In genomic region chr3:129399895-129400357, GRCh38 we compare ENCODE assay signal across 8 cellular contexts. TPM values are rescaled to one million over a fixed set of nuclear protein-coding genes. Genes with fewer than 3 reads are reported as not detected.
DNase-seq lines count a peak whose midpoint lies in the region; ATAC-seq, FAIRE-seq and TF ChIP-seq lines count a peak whose summit lies in the region.

No MANE protein-coding gene starts in this region.

- H3K4me3 ChIP-seq in CD8-positive, alpha-beta T cell (ENCODE audit: low read depth, low read length), result peak overlapping the region; percentile 63
- H3K4me3 ChIP-seq in fibroblast of mammary gland (ENCODE audit: control insufficient read depth, low read depth, low read length), result no peak overlapping the region
- H3K4me3 ChIP-seq in skeletal muscle tissue (ENCODE audit: low read length in 3 of 3), result peak overlapping the region; percentile 88 to 96 (median 95)

- no peak for FAIRE-seq in H54 (lab: Jason Lieb, UNC)

- no peak for ATAC-seq in CD8-positive, alpha-beta T cell
- ATAC-seq in GM19351 (IDR thresholded peaks at IDR 0.05; ENCODE audit: unreplicated experiment) (no peak), HG03457 (IDR thresholded peaks at IDR 0.05; ENCODE audit: unreplicated experiment) (no peak)

- peaks cover 12% of the 10 kb centered on the region for H3K4me1 ChIP-seq in CD8-positive, alpha-beta T cell (ENCODE audit: insufficient read depth, low read length)
- H3K4me1 ChIP-seq in skeletal muscle tissue (ENCODE audit: control insufficient read depth in 3 of 3, insufficient read depth in 3 of 3, low read length in 3 of 3), result peaks cover 12 to 13% (median 12%) of the 10 kb centered on the region in 3 donors

- H3K27ac Mint-ChIP-seq in CD8-positive, alpha-beta T cell, result peak overlapping the region; percentile 99

- intact Hi-C loops in CD8-positive, alpha-beta T cell (cut with DNase I, micrococcal nuclease), result loop anchor here (1.0 to 10.0 kb wide), 8 partner anchors 28 to 1495 kb away; partner anchors contain the start of genes EFCAB12 (in 2 of the 2), HMCES (in 2 of the 2), ATP2C1 (in 1 of the 2) and IFT122 (in 1 of the 2)

- peak overlapping the region; percentile 98 for H3K4me3 Mint-ChIP-seq in CD8-positive, alpha-beta T cell

- TF ChIP-seq CTCF in CD8-positive, alpha-beta T cell (IDR thresholded peaks at IDR 0.05), result peak; percentile 19
- no peak for TF ChIP-seq CTCF in fibroblast of mammary gland (conservative IDR thresholded peaks at IDR 0.05; ENCODE audit: control insufficient read depth, insufficient read depth, low read depth, low read length)

- H3K9me3 Mint-ChIP-seq in CD8-positive, alpha-beta T cell, result no peaks in the 10 kb centered on the region

- peaks cover 35% of the 10 kb centered on the region for H3K36me3 Mint-ChIP-seq in CD8-positive, alpha-beta T cell

- CTCF ChIA-PET in CD8-positive, alpha-beta T cell (lab: Charles Lee), result interaction anchor here (0.6 to 2.6 kb wide), 9 partner anchors 9 to 433 kb away, joined by 3 to 6 read pairs (median 4); no protein-coding TSS in a partner anchor

- POLR2A ChIA-PET in CD8-positive, alpha-beta T cell (lab: Charles Lee), result interaction anchor here (0.6 to 1.3 kb wide), 3 partner anchors 28 to 120 kb away, joined by 3 to 5 read pairs (median 4); partner anchors contain the start of gene EFCAB12

- H3K4me1 Mint-ChIP-seq in CD8-positive, alpha-beta T cell (ENCODE audit: low read depth), result peaks cover 39% of the 10 kb centered on the region

- H3K27me3 Mint-ChIP-seq in CD8-positive, alpha-beta T cell (ENCODE audit: low read depth), result no peaks in the 10 kb centered on the region

- no peak for DNase-seq in CD8-positive, alpha-beta T cell
- DNase-seq in H54 (ENCODE audit: insufficient read length, low spot score) (no peak), SK-N-DZ (ENCODE audit: low spot score) (peak; percentile 68), fibroblast of mammary gland (ENCODE audit: low read depth) (peak; percentile 41), cortex of kidney (lab: John Stamatoyannopoulos, UW) (no peak)

- no peaks in the 10 kb centered on the region for H3K27me3 ChIP-seq in CD8-positive, alpha-beta T cell (ENCODE audit: insufficient read depth, low read length)
- no peaks in the 10 kb centered on the region for H3K27me3 ChIP-seq in skeletal muscle tissue (ENCODE audit: control insufficient read depth in 3 of 3, insufficient read depth in 3 of 3, low read length in 3 of 3)

- no peaks in the 10 kb centered on the region for H3K9me3 ChIP-seq in CD8-positive, alpha-beta T cell (ENCODE audit: low read length)
- no peaks in the 10 kb centered on the region for H3K9me3 ChIP-seq in skeletal muscle tissue (ENCODE audit: control insufficient read depth in 3 of 3, low read length in 3 of 3)

- H3K36me3 ChIP-seq in CD8-positive, alpha-beta T cell (ENCODE audit: insufficient read depth, low read length), result no peaks in the 10 kb centered on the region
- H3K36me3 ChIP-seq in skeletal muscle tissue (ENCODE audit: control insufficient read depth in 3 of 3, insufficient read depth in 3 of 3, low read length in 3 of 3), result peaks cover 0 to 8% (median 3%) of the 10 kb centered on the region in 3 donors

- peak overlapping the region in 2 of 3 donors; percentile 94 to 97 for H3K9ac ChIP-seq in skeletal muscle tissue (ENCODE audit: low read depth in 1 of 3, low read length in 3 of 3)

- 0 out of 2 replicates have a peak, but pooled peaks have one; percentile 49 for TF ChIP-seq POLR2A in H54 (IDR thresholded peaks at IDR 0.05; ENCODE audit: low read depth, low read length)

- H3K27ac ChIP-seq in CD8-positive, alpha-beta T cell (ENCODE audit: low read depth, low read length), result no peak overlapping the region
- H3K27ac ChIP-seq in skeletal muscle tissue (ENCODE audit: low read depth, low read length), result peak overlapping the region; percentile 84

RNA-seq across cellular contexts. Expression of gene EFCAB12, which starts 28.5 kb away (rescaled TPM):
- total RNA-seq in CD8-positive, alpha-beta T cell, result 1 to 10 TPM; 2.3 to 3.1 TPM
- not detected in 2 replicates for polyA plus RNA-seq in SK-N-DZ (2014; cell fraction: cytosol; rRNA removed)
- 0.08 TPM in 1 of 2 replicates, not detected in the other for polyA plus RNA-seq in SK-N-DZ (2014; cell fraction: nucleus; rRNA removed)
- not detected for total RNA-seq in skeletal muscle tissue

RNA-seq across cellular contexts. Expression of gene MBD4, which starts 39.8 kb away (rescaled TPM):
- total RNA-seq in CD8-positive, alpha-beta T cell, result 10 to 100 TPM; 48.5 to 51.8 TPM
- 26.7 and 31.4 TPM in 2 replicates for polyA plus RNA-seq in SK-N-DZ (2014; cell fraction: cytosol; rRNA removed)
- polyA plus RNA-seq in SK-N-DZ (2014; cell fraction: nucleus; rRNA removed), result 62.4 and 67.7 TPM in 2 replicates
- total RNA-seq in skeletal muscle tissue, result 7.8 TPM

RNA-seq across cellular contexts. Expression of gene IFT122, which starts 40.1 kb away (rescaled TPM):
- total RNA-seq in CD8-positive, alpha-beta T cell, result 10 to 100 TPM; 14.7 to 16.9 TPM
- 13.9 and 17.5 TPM in 2 replicates for polyA plus RNA-seq in SK-N-DZ (2014; cell fraction: cytosol; rRNA removed)
- polyA plus RNA-seq in SK-N-DZ (2014; cell fraction: nucleus; rRNA removed), result 44.4 and 52.4 TPM in 2 replicates
- total RNA-seq in skeletal muscle tissue, result 42.3 TPM

Comparison
In these comparisons a context has a peak if more than half of its experiments do, and no peak if none do; other contexts are left out.
1. DNase-seq: peak in SK-N-DZ (single experiment) and fibroblast of mammary gland (single experiment); none in CD8-positive, alpha-beta T cell (0 of 7), H54 (single experiment) and cortex of kidney (single experiment).